11 cellular contexts compared by ENCODE assay signal in the genomic region with DNA sequence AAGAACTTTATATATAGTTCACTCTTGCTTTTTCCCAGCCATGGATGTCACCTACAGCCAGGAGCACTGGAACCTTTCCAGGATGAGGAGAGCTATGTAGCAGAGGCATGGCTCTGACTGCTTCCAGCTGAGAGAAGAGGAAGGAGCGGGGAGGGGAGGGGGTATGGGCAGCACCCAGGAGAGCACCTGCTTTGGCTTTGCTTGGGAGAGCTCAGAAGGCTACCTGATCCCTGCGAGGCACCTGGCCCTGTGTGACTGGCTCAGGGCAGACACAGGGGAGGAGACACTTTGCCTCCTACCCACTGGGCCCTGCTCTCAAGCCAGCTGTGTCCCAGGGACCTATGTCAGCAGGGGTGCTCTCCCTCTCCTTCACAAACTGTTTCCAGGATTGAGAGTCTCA.
DNase-seq lines count a peak whose midpoint lies in the region; ATAC-seq and TF ChIP-seq lines count a peak whose summit lies in the region.
"Had no signal": no experiment of that assay in that cellular context is flagged by ENCODE, and none has a peak within 500 bp of the region (broad histone marks: within the 10 kb centered on the region; RNA-seq: fewer than 3 reads in every experiment).

No MANE protein-coding gene starts in this region.

- no peaks in the 10 kb centered on the region for H3K9me3 Mint-ChIP-seq in endothelial cell (ENCODE audit: unreplicated experiment)

- ATAC-seq in psoas muscle (peak; percentile 61 to 81 (median 67)), GM21447 (IDR thresholded peaks at IDR 0.05; ENCODE audit: unreplicated experiment) (no peak)

- H3K4me1 ChIP-seq in HEK293 (ENCODE audit: control insufficient read depth, insufficient read depth, low read length): no peaks in the 10 kb centered on the region
- H3K4me1 ChIP-seq in psoas muscle: peaks cover 79% of the 10 kb centered on the region

- H3K27ac Mint-ChIP-seq in endothelial cell (ENCODE audit: unreplicated experiment): peak overlapping the region; percentile 90

- CTCF ChIA-PET in HEK293 (lab: Yijun Ruan, JAX): no interaction called here

- H3K4me3 ChIP-seq in HEK293 (ENCODE audit: low read depth, low read length) (no peak overlapping the region), psoas muscle (no peak overlapping the region)

- H3K36me3 Mint-ChIP-seq in endothelial cell (ENCODE audit: low read depth, unreplicated experiment): peaks cover 29% of the 10 kb centered on the region

- H3K4me1 Mint-ChIP-seq in endothelial cell (ENCODE audit: unreplicated experiment): peaks cover 82% of the 10 kb centered on the region

- DNase-seq in NCI-H2171 treated with DMSO at 0.1 percent for 48 hours (lab: John Stamatoyannopoulos, UW) (peak; percentile 84), endothelial cell (ENCODE audit: low spot score) (no peak), psoas muscle (peak in 1 of 2 donors; percentile 57), amniotic stem cell (lab: John Stamatoyannopoulos, UW) (no peak), cerebellar cortex (ENCODE audit: low spot score) (no peak), NAMALWA (ENCODE audit: low spot score) (no peak)
- DNase-seq: HCEC 1CT; NCI-H748 treated with DMSO at 0.1 percent for 48 hours; stimulated activated naive CD4-positive, alpha-beta T cell treated with Interleukin-2 at 50 U/mL for 16 hours had no signal

- H3K27ac ChIP-seq in HEK293 (ENCODE audit: extremely low read depth, low read depth, low read length) (no peak overlapping the region), psoas muscle (peak overlapping the region; percentile 67)

- intact Hi-C loops in psoas muscle (cut with DNase I): no loop called here

- H3K36me3 ChIP-seq in HEK293 (ENCODE audit: control insufficient read depth in 2 of 2, insufficient read depth in 1 of 2, low read length in 2 of 2) (peaks cover 0 to 48% of the 10 kb centered on the region in 2 experiments; a peak in 2 of 3 replicates), psoas muscle (ENCODE audit: insufficient read depth in 1 of 2, low read depth in 1 of 2) (peaks cover 0 to 25% of the 10 kb centered on the region in 2 donors)

- peak overlapping the region; percentile 42 for H3K4me3 Mint-ChIP-seq in endothelial cell (ENCODE audit: unreplicated experiment)

- H3K27me3 Mint-ChIP-seq in endothelial cell (ENCODE audit: unreplicated experiment): peaks cover 5% of the 10 kb centered on the region

- 22 to 34% (median 34%) methylated on average over 1 to 2 of the region's 2 CpGs for WGBS in psoas muscle, 3 donors

- TF ChIP-seq CTCF in HEK293 (tag by site-specific recombination; IDR thresholded peaks at IDR 0.05) (no peak), endothelial cell (IDR thresholded peaks at IDR 0.05; ENCODE audit: unreplicated experiment) (no peak), psoas muscle (IDR thresholded peaks at IDR 0.05) (no peak)

- no peaks in the 10 kb centered on the region for H3K9me3 ChIP-seq in HEK293 (ENCODE audit: control insufficient read depth, insufficient read depth, low read depth, low read length)
- no peaks in the 10 kb centered on the region for H3K9me3 ChIP-seq in psoas muscle

- no peaks in the 10 kb centered on the region for H3K27me3 ChIP-seq in psoas muscle (ENCODE audit: insufficient read depth in 3 of 3, low read length in 2 of 3)

- POLR2A ChIA-PET in HEK293 (lab: Yijun Ruan, JAX): interaction anchor here (1.3 kb wide), 1 partner anchor 26 kb away, joined by 4 read pairs; no protein-coding TSS in a partner anchor

TF ChIP-seq in HEK293, 187 proteins besides CTCF, POLR2A, EP300 and RAD21:
- TF ChIP-seq BCL11A (tag by site-specific recombination; IDR thresholded peaks at IDR 0.05; ENCODE audit: low read depth): no peak
- TF ChIP-seq ZIC2 (tag by site-specific recombination; IDR thresholded peaks at IDR 0.05): peak; percentile 59
- TF ChIP-seq, protein P1, sequence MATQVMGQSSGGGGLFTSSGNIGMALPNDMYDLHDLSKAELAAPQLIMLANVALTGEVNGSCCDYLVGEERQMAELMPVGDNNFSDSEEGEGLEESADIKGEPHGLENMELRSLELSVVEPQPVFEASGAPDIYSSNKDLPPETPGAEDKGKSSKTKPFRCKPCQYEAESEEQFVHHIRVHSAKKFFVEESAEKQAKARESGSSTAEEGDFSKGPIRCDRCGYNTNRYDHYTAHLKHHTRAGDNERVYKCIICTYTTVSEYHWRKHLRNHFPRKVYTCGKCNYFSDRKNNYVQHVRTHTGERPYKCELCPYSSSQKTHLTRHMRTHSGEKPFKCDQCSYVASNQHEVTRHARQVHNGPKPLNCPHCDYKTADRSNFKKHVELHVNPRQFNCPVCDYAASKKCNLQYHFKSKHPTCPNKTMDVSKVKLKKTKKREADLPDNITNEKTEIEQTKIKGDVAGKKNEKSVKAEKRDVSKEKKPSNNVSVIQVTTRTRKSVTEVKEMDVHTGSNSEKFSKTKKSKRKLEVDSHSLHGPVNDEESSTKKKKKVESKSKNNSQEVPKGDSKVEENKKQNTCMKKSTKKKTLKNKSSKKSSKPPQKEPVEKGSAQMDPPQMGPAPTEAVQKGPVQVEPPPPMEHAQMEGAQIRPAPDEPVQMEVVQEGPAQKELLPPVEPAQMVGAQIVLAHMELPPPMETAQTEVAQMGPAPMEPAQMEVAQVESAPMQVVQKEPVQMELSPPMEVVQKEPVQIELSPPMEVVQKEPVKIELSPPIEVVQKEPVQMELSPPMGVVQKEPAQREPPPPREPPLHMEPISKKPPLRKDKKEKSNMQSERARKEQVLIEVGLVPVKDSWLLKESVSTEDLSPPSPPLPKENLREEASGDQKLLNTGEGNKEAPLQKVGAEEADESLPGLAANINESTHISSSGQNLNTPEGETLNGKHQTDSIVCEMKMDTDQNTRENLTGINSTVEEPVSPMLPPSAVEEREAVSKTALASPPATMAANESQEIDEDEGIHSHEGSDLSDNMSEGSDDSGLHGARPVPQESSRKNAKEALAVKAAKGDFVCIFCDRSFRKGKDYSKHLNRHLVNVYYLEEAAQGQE (tag by site-specific recombination; IDR thresholded peaks at IDR 0.05): peak; percentile 70
TF ChIP-seq in HEK293: peak in this region for 2.
